ENCODE assay signal across 1 cellular context in genomic region chr10:60414877-60415585, GRCh38.
A peak's percentile ranks its signal among the peaks of the same experiment; 100 is the strongest.
TF ChIP-seq lines count a peak whose summit lies in the region.

No MANE protein-coding gene starts in this region.

TF ChIP-seq in SK-N-SH, 30 proteins besides CTCF, POLR2A, EP300 and RAD21 (continued from another document):
- no peak for TF ChIP-seq IRF3 (IDR thresholded peaks at IDR 0.05; ENCODE audit: low read depth, low read length)
- TF ChIP-seq NRF1 (IDR thresholded peaks at IDR 0.05; ENCODE audit: low read depth, low read length): no peak
- TF ChIP-seq POLR2AphosphoS5 (IDR thresholded peaks at IDR 0.05; ENCODE audit: low read depth, low read length): peak; percentile 78; the same call in 1 of the 2 replicates
- peak; percentile 76; the same call in 1 of the 2 replicates for TF ChIP-seq SIN3A (IDR thresholded peaks at IDR 0.05; ENCODE audit: borderline replicate concordance, low read depth, low read length)
- no peak for TF ChIP-seq CHD2 (IDR thresholded peaks at IDR 0.05; ENCODE audit: low read length, partially characterized antibody)
- peak; percentile 94 for TF ChIP-seq JUND (IDR thresholded peaks at IDR 0.05)
- TF ChIP-seq, protein P1, sequence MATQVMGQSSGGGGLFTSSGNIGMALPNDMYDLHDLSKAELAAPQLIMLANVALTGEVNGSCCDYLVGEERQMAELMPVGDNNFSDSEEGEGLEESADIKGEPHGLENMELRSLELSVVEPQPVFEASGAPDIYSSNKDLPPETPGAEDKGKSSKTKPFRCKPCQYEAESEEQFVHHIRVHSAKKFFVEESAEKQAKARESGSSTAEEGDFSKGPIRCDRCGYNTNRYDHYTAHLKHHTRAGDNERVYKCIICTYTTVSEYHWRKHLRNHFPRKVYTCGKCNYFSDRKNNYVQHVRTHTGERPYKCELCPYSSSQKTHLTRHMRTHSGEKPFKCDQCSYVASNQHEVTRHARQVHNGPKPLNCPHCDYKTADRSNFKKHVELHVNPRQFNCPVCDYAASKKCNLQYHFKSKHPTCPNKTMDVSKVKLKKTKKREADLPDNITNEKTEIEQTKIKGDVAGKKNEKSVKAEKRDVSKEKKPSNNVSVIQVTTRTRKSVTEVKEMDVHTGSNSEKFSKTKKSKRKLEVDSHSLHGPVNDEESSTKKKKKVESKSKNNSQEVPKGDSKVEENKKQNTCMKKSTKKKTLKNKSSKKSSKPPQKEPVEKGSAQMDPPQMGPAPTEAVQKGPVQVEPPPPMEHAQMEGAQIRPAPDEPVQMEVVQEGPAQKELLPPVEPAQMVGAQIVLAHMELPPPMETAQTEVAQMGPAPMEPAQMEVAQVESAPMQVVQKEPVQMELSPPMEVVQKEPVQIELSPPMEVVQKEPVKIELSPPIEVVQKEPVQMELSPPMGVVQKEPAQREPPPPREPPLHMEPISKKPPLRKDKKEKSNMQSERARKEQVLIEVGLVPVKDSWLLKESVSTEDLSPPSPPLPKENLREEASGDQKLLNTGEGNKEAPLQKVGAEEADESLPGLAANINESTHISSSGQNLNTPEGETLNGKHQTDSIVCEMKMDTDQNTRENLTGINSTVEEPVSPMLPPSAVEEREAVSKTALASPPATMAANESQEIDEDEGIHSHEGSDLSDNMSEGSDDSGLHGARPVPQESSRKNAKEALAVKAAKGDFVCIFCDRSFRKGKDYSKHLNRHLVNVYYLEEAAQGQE (IDR thresholded peaks at IDR 0.05; ENCODE audit: low read depth, low read length): peak; percentile 75
- peak; percentile 90 for TF ChIP-seq NFIC (IDR thresholded peaks at IDR 0.05; ENCODE audit: borderline replicate concordance)
- peak; percentile 96 for TF ChIP-seq TCF12 (IDR thresholded peaks at IDR 0.05)
- TF ChIP-seq PBX3 (IDR thresholded peaks at IDR 0.05): peak; percentile 87
- TF ChIP-seq FOXM1 (IDR thresholded peaks at IDR 0.05; ENCODE audit: low read depth): peak; percentile 74; the same call in 1 of the 2 replicates
- TF ChIP-seq TAF1 (IDR thresholded peaks at IDR 0.05; ENCODE audit: borderline replicate concordance, low read depth, low read length): no peak
- TF ChIP-seq GATA2 (CRISPR knock-in tag; IDR thresholded peaks at IDR 0.05): no peak
- no peak for TF ChIP-seq EZH2phosphoT487 (IDR thresholded peaks at IDR 0.05; ENCODE audit: borderline replicate concordance, low read depth)
- peak; percentile 98 for TF ChIP-seq TEAD4 (IDR thresholded peaks at IDR 0.05; ENCODE audit: borderline replicate concordance, insufficient read depth)
- TF ChIP-seq FOXJ3 (CRISPR knock-in tag; IDR thresholded peaks at IDR 0.05): no peak
- TF ChIP-seq RFX5 (IDR thresholded peaks at IDR 0.05; ENCODE audit: low read length): no peak
- peak; percentile 65; the same call in 1 of the 2 replicates for TF ChIP-seq MEF2A (IDR thresholded peaks at IDR 0.05; ENCODE audit: borderline replicate concordance, low read depth)
